In genomic region chr6:149750136-149750609, GRCh38 we compare ENCODE assay signal across 8 cellular contexts. TPM values are rescaled to one million over a fixed set of nuclear protein-coding genes. Genes with fewer than 3 reads are reported as not detected.
DNase-seq lines count a peak whose midpoint lies in the region; ATAC-seq lines count a peak whose summit lies in the region.

No MANE protein-coding gene starts in this region.

- no peaks in the 10 kb centered on the region for H3K36me3 Mint-ChIP-seq in memory B cell

- peak overlapping the region; percentile 73 for H3K27ac Mint-ChIP-seq in memory B cell

- peak overlapping the region; percentile 89 for H3K27ac ChIP-seq in duodenal mucosa (ENCODE audit: low read depth, low read length)

- H3K4me1 Mint-ChIP-seq in memory B cell: peaks cover 16% of the 10 kb centered on the region

- no peaks in the 10 kb centered on the region for H3K27me3 ChIP-seq in duodenal mucosa (ENCODE audit: control insufficient read depth in 1 of 2, insufficient read depth in 2 of 2, low read length in 2 of 2)

- peak overlapping the region; percentile 88 for H3K4me3 Mint-ChIP-seq in memory B cell

- H3K27me3 Mint-ChIP-seq in memory B cell: no peaks in the 10 kb centered on the region

- no peaks in the 10 kb centered on the region for H3K9me3 Mint-ChIP-seq in memory B cell

- H3K9me3 ChIP-seq in duodenal mucosa (ENCODE audit: control insufficient read depth in 1 of 2, low read length in 2 of 2): no peaks in the 10 kb centered on the region

- peak overlapping the region; percentile 98 to 99 for H3K9ac ChIP-seq in duodenal mucosa (ENCODE audit: low read depth in 1 of 2, low read length in 2 of 2)

- H3K36me3 ChIP-seq in duodenal mucosa (ENCODE audit: control insufficient read depth in 1 of 2, insufficient read depth in 2 of 2, low read length in 2 of 2): no peaks in the 10 kb centered on the region

- peak overlapping the region; percentile 96 to 97 for H3K4me3 ChIP-seq in duodenal mucosa (ENCODE audit: low read depth in 1 of 2, low read length in 2 of 2)

- DNase-seq in AG08395 (ENCODE audit: low spot score) (peak; percentile 60), NCI-H460 (ENCODE audit: extremely low read depth, low read depth) (peak; percentile 9), memory B cell (ENCODE audit: low spot score in 2 of 2) (no peak)
- DNase-seq in activated CD4-positive, alpha-beta T cell treated with anti-CD3 and anti-CD28 coated beads, Interleukin-2, amount 50 U/mL, for 4 hours: peak; percentile 23 to 27
- peak; percentile 59 to 60 for DNase-seq in stimulated activated CD8-positive, alpha-beta memory T cell treated with anti-CD3 and anti-CD28 coated beads, Interleukin-15, amount 100 ng/mL, for 48 hours (ENCODE audit: low read depth in 2 of 2)

- peaks cover 24 to 29% of the 10 kb centered on the region in 2 donors for H3K4me1 ChIP-seq in duodenal mucosa (ENCODE audit: control insufficient read depth in 1 of 2, insufficient read depth in 2 of 2, low read length in 2 of 2)

- ATAC-seq in GM18873 (IDR thresholded peaks at IDR 0.05; ENCODE audit: low FRiP score, unreplicated experiment): peak; percentile 21
- peak; percentile 25 for ATAC-seq in HG03139 (IDR thresholded peaks at IDR 0.05; ENCODE audit: unreplicated experiment)
- peak; percentile 7 for ATAC-seq in memory B cell (ENCODE audit: low read depth)

RNA-seq across cellular contexts. Expression of gene PCMT1, which starts 0.6 kb away (rescaled TPM):
- 79.5 and 86.6 TPM in 2 replicates for total RNA-seq in NCI-H460 (2014; rRNA removed; shearing (Covaris generic))
- 64.7 and 67.1 TPM in 2 replicates for polyA plus RNA-seq in NCI-H460 (2014; cell fraction: nucleus; rRNA removed)

RNA-seq across cellular contexts. Expression of gene NUP43, which starts 3.8 kb away (rescaled TPM):
- total RNA-seq in NCI-H460 (2014; rRNA removed; shearing (Covaris generic)): 25.4 and 29.1 TPM in 2 replicates
- polyA plus RNA-seq in NCI-H460 (2014; cell fraction: nucleus; rRNA removed): 84.1 and 97.0 TPM in 2 replicates

RNA-seq across cellular contexts. Expression of gene LATS1, which starts 32.3 kb away (rescaled TPM):
- 15.8 and 16.9 TPM in 2 replicates for total RNA-seq in NCI-H460 (2014; rRNA removed; shearing (Covaris generic))
- polyA plus RNA-seq in NCI-H460 (2014; cell fraction: nucleus; rRNA removed): 7.0 and 7.3 TPM in 2 replicates

Comparison
In these comparisons a context has a peak if more than half of its experiments do, and no peak if none do; other contexts are left out.
1. DNase-seq: peak in AG08395 (single experiment), NCI-H460 (single experiment), activated CD4-positive, alpha-beta T cell treated with anti-CD3 and anti-CD28 coated beads, Interleukin-2, amount 50 U/mL, for 4 hours (2 of 2) and stimulated activated CD8-positive, alpha-beta memory T cell treated with anti-CD3 and anti-CD28 coated beads, Interleukin-15, amount 100 ng/mL, for 48 hours (2 of 2); none in memory B cell (0 of 2).
2. Peak in every context shown above with its lines, with median percentiles within 50 percentile points of each other: ATAC-seq.